In the genomic region with DNA sequence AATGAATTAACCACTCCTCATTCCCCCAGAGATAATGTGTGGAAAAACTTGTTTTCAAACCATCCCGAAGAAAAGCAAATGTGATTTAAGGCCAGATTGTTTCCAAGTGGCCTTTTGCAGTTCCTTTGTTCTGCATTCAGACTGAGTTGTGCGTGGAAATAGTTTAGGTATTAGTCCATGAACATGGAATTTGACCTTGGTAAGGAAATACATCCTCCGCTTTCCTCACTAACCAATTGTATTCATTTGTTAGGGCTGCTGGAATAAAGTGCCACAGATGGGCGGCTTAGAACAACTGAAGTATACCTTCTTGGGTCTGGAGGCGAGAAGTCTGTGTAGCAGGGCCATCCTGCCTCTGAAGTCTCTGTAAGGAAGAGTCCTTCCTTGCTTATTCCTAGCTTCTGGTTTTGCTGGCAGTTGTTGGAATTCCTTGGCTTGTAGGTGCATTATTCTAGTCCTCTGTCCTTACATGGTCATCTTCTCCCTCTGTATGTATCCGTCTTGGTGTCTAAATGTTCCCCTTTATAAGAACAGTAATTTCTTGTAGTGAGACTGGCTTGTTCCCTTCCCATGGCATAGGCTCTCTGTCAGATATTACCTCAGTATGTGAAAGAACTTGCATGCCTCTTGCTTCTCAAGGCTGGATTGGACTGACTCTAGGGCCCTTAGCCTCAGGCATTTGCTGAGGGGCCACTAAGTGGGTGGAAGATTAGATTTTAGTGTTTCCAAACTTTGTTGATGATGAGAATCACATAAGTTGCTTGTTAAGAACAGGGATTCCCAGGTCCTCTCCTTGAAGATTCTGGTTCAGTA, we compare ENCODE assay signal across 1 cellular context.
TF ChIP-seq lines count a peak whose summit lies in the region.

No MANE protein-coding gene starts in this region.

TF ChIP-seq in H1, 55 proteins besides CTCF, POLR2A, EP300 and RAD21 (continued from another document):
- TF ChIP-seq RXRA (IDR thresholded peaks at IDR 0.05; ENCODE audit: insufficient read depth, low read depth, low read length): no peak
- no peak for TF ChIP-seq SIN3A (conservative IDR thresholded peaks at IDR 0.05 in 1 of 2, IDR thresholded peaks at IDR 0.05 in 1 of 2; ENCODE audit: low read depth in 1 of 2, low read length in 2 of 2)
- TF ChIP-seq, protein P1, sequence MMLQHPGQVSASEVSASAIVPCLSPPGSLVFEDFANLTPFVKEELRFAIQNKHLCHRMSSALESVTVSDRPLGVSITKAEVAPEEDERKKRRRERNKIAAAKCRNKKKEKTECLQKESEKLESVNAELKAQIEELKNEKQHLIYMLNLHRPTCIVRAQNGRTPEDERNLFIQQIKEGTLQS (IDR thresholded peaks at IDR 0.05; ENCODE audit: insufficient read depth, low read depth, low read length): no peak
- TF ChIP-seq NANOG (IDR thresholded peaks at IDR 0.05; ENCODE audit: insufficient read depth, low read depth, low read length, poor library complexity, severe bottlenecking): no peak
- no peak for TF ChIP-seq RNF2 (IDR thresholded peaks at IDR 0.05; ENCODE audit: borderline replicate concordance, low read depth, low read length, missing control alignments, poor library complexity, severe bottlenecking)
- no peak for TF ChIP-seq PHF8 (conservative IDR thresholded peaks at IDR 0.05; ENCODE audit: low read depth, low read length)
- TF ChIP-seq SP4 (IDR thresholded peaks at IDR 0.05; ENCODE audit: low read length): no peak
- TF ChIP-seq CHD1 (IDR thresholded peaks at IDR 0.05; ENCODE audit: low read depth, low read length): no peak
- no peak for TF ChIP-seq TEAD4 (IDR thresholded peaks at IDR 0.05; ENCODE audit: low read depth, low read length)
- TF ChIP-seq KDM5A (IDR thresholded peaks at IDR 0.05; ENCODE audit: low read length): no peak
- no peak for TF ChIP-seq NRF1 (IDR thresholded peaks at IDR 0.05; ENCODE audit: low read depth, low read length)
- no peak for TF ChIP-seq SP2 (IDR thresholded peaks at IDR 0.05; ENCODE audit: low read length)
- TF ChIP-seq HDAC2 (IDR thresholded peaks at IDR 0.05; ENCODE audit: borderline replicate concordance in 1 of 2, low read depth in 2 of 2, low read length in 2 of 2): no peak
